Comparison of ENCODE assay signal across 20 cellular contexts in genomic region chr2:240349133-240350005, GRCh38.
"Had no signal": no experiment of that assay in that cellular context is flagged by ENCODE, and none has a peak within 500 bp of the region (broad histone marks: within the 10 kb centered on the region; RNA-seq: fewer than 3 reads in every experiment).

No MANE protein-coding gene starts in this region.

- H3K4me3 ChIP-seq: lower lobe of right lung, mucosa of descending colon, tibial artery had no signal

- H3K36me3 ChIP-seq: lower lobe of right lung, tibial artery had no signal

- ATAC-seq: activated T-cell treated with anti-CD3 and anti-CD28 coated beads, Interleukin-2, amount 50 U/mL, for 4 hours; lower lobe of right lung; mucosa of descending colon; WTC11 had no signal

- H3K4me1 ChIP-seq: lower lobe of right lung, tibial artery had no signal

- H3K27ac ChIP-seq: lower lobe of right lung, tibial artery had no signal

- DNase-seq: activated CD4-positive, alpha-beta T cell treated with anti-CD3 and anti-CD28 coated beads, Interleukin-2, amount 50 U/mL, for 4 hours; activated CD8-positive, alpha-beta memory T cell treated with anti-CD3 and anti-CD28 coated beads for 24 hours; activated CD8-positive, alpha-beta memory T cell treated with anti-CD3 and anti-CD28 coated beads, Interleukin-2, amount 50 U/mL, for 4 hours; activated naive CD4-positive, alpha-beta T cell treated with Interleukin-2 at 50 U/mL for 16 hours; activated naive CD8-positive, alpha-beta T cell treated with anti-CD3 and anti-CD28 coated beads for 36 hours; activated T-cell treated with anti-CD3 and anti-CD28 coated beads, Interleukin-2, amount 50 U/mL, for 4 hours; lower lobe of right lung; mesendoderm; nephron progenitor cell; nucleus accumbens; retina; stimulated activated CD4-positive, alpha-beta T cell treated with anti-CD3 and anti-CD28 coated beads, Interleukin-12 subunit alpha, Interleukin-12 subunit beta, amount 100 ng/mL, for 4 hours; stimulated activated CD4-positive, alpha-beta T cell treated with anti-CD3 and anti-CD28 coated beads, Interleukin-4, amount 100 ng/mL, for 4 hours; T-helper 9 cell had no signal

- FAIRE-seq: astrocyte, endometrium, keratinocyte had no signal
